Comparison of ENCODE assay signal across 9 cellular contexts in genomic region chr19:56309511-56310185, GRCh38. TPM values are rescaled to one million over a fixed set of nuclear protein-coding genes. Genes with fewer than 3 reads are reported as not detected.
DNase-seq lines count a peak whose midpoint lies in the region; ATAC-seq, FAIRE-seq and TF ChIP-seq lines count a peak whose summit lies in the region.
"Had no signal": no experiment of that assay in that cellular context is flagged by ENCODE, and none has a peak within 500 bp of the region (broad histone marks: within the 10 kb centered on the region; RNA-seq: fewer than 3 reads in every experiment).

No MANE protein-coding gene starts in this region.

- H3K9me3 ChIP-seq in SJCRH30 (replicated peaks), result no peaks in the 10 kb centered on the region
- H3K9me3 ChIP-seq: SJSA1 had no signal

- DNase-seq in D721Med (ENCODE audit: insufficient read length, low spot score), result no peak
- DNase-seq in HK-2 (ENCODE audit: unreplicated experiment), result peak; percentile 48
- DNase-seq in SJCRH30, result peak; percentile 32 to 46
- peak; percentile 11 for DNase-seq in activated gamma-delta T cell treated with anti-CD3 and anti-CD28 coated beads, Interleukin-2, amount 50 U/mL, for 16 hours (ENCODE audit: low read depth)
- DNase-seq in left cardiac atrium, result peak; percentile 58
- DNase-seq in stimulated activated CD4-positive, alpha-beta T cell treated with anti-CD3 and anti-CD28 coated beads, Interleukin-1b, Interleukin-23, amount 100 ng/mL, for 24 hours (ENCODE audit: low read depth in 4 of 4, low spot score in 1 of 4), result peak in 3 of 4 experiments; percentile 17 to 43 (median 25)
- no peak for DNase-seq in GF-D8 (lab: John Stamatoyannopoulos, UW)

- ATAC-seq in left cardiac atrium, result peak in 1 of 2 donors; percentile 12
- ATAC-seq in GM19452 (IDR thresholded peaks at IDR 0.05; ENCODE audit: unreplicated experiment), result no peak

- no peaks in the 10 kb centered on the region for H3K4me1 ChIP-seq in SJCRH30
- H3K4me1 ChIP-seq: SJSA1 had no signal

- no peak overlapping the region for H3K4me3 ChIP-seq in SJCRH30
- H3K4me3 ChIP-seq: SJSA1 had no signal

- no peak for FAIRE-seq in D721Med (lab: Jason Lieb, UNC)

- no peaks in the 10 kb centered on the region; the same call in 1 of the 2 replicates for H3K36me3 ChIP-seq in SJCRH30

- H3K27ac ChIP-seq in SJCRH30, result no peak overlapping the region
- H3K27ac ChIP-seq: SJSA1 had no signal

- no peaks in the 10 kb centered on the region for H3K27me3 ChIP-seq in SJCRH30
- H3K27me3 ChIP-seq: SJSA1 had no signal

- TF ChIP-seq CTCF in D721Med (IDR thresholded peaks at IDR 0.05; ENCODE audit: insufficient read depth, missing control alignments), result peak; percentile 81

- intact Hi-C loops in left cardiac atrium (cut with DNase I), result no loop called here

RNA-seq across cellular contexts. Expression of gene ZSCAN5A, which starts 5.0 kb away (rescaled TPM):
- 7.8 and 9.4 TPM in 2 replicates for total RNA-seq in SJCRH30 (2014; rRNA removed; shearing (Covaris generic))
- total RNA-seq in left cardiac atrium, result 10 to 100 TPM; 16.4 to 18.4 TPM

RNA-seq across cellular contexts. Expression of gene EDDM13, which starts 37.1 kb away (rescaled TPM):
- total RNA-seq in SJCRH30 (2014; rRNA removed; shearing (Covaris generic)), result not detected in 2 replicates
- total RNA-seq in left cardiac atrium, result not detected
- total RNA-seq: SJSA1 had no signal

Comparison
In these comparisons a context has a peak if more than half of its experiments do, and no peak if none do; other contexts are left out.
1. DNase-seq: peak in HK-2 (single experiment), SJCRH30 (2 of 2), activated gamma-delta T cell treated with anti-CD3 and anti-CD28 coated beads, Interleukin-2, amount 50 U/mL, for 16 hours (single experiment), left cardiac atrium (single experiment) and stimulated activated CD4-positive, alpha-beta T cell treated with anti-CD3 and anti-CD28 coated beads, Interleukin-1b, Interleukin-23, amount 100 ng/mL, for 24 hours (3 of 4); none in D721Med (single experiment) and GF-D8 (single experiment).